1 cellular context compared by ENCODE assay signal in genomic region chr7:76626581-76626980, GRCh38.
TF ChIP-seq lines count a peak whose summit lies in the region.

No MANE protein-coding gene starts in this region.

TF ChIP-seq in K562, 482 proteins besides CTCF, POLR2A, EP300 and RAD21 (continued from another document):
- TF ChIP-seq, protein P1, sequence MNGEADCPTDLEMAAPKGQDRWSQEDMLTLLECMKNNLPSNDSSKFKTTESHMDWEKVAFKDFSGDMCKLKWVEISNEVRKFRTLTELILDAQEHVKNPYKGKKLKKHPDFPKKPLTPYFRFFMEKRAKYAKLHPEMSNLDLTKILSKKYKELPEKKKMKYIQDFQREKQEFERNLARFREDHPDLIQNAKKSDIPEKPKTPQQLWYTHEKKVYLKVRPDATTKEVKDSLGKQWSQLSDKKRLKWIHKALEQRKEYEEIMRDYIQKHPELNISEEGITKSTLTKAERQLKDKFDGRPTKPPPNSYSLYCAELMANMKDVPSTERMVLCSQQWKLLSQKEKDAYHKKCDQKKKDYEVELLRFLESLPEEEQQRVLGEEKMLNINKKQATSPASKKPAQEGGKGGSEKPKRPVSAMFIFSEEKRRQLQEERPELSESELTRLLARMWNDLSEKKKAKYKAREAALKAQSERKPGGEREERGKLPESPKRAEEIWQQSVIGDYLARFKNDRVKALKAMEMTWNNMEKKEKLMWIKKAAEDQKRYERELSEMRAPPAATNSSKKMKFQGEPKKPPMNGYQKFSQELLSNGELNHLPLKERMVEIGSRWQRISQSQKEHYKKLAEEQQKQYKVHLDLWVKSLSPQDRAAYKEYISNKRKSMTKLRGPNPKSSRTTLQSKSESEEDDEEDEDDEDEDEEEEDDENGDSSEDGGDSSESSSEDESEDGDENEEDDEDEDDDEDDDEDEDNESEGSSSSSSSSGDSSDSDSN (IDR thresholded peaks at IDR 0.05; ENCODE audit: borderline replicate concordance in 1 of 2, low read depth in 2 of 2, low read length in 2 of 2), result 0 out of 4 replicates have a peak, but pooled peaks of 1 of the 2 experiments have one; percentile 12
- TF ChIP-seq POLR2AphosphoS2 (IDR thresholded peaks at IDR 0.05; ENCODE audit: low read length) (peak; percentile 64; the same call in 1 of the 2 replicates), RBFOX2 (IDR thresholded peaks at IDR 0.05; ENCODE audit: low read depth, low read length) (peak; percentile 59), MAX (CRISPR knock-in tag; IDR thresholded peaks at IDR 0.05) (0 out of 2 replicates have a peak, but pooled peaks have one; percentile 0), ZFX (CRISPR knock-in tag; IDR thresholded peaks at IDR 0.05) (peak; percentile 42; the same call in 1 of the 2 replicates), ARID4B (CRISPR knock-in tag; IDR thresholded peaks at IDR 0.05) (peak; percentile 8; the same call in 1 of the 2 replicates)
